In the genomic region with DNA sequence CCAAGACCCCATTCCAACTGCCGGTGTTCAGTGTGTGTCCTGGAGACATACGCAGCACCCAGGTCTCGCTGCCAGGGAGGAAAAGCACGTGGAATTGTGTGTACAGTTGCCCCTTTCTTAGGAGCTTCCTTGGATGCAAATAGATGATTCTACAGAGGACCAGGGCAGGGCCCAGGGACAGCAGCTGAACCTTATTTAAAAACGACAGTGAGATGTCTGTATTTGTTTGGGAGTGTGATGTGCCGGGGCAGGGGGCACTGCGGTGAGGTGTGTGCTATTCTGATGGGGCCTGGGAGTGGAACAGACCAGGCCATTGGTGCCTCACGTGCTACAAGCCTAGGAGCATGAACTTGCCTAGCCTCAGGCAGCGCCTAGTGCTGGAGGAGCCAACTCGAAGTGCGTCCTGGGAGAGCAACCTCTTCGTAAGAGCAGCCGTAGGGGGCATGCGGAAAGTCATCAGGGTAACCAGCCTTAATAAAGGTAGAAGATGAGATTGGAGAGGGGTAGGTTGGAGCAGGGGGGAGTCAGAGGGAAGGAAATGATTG, we compare ENCODE assay signal across 15 cellular contexts.
DNase-seq lines count a peak whose midpoint lies in the region; ATAC-seq and TF ChIP-seq lines count a peak whose summit lies in the region.
"Had no signal": no experiment of that assay in that cellular context is flagged by ENCODE, and none has a peak within 500 bp of the region (broad histone marks: within the 10 kb centered on the region; RNA-seq: fewer than 3 reads in every experiment).

No MANE protein-coding gene starts in this region.

- CTCF ChIA-PET in activated CD8-positive, alpha-beta memory T cell treated with anti-CD3 and anti-CD28 coated beads, Interleukin-2, amount 10 ng/mL, durations not matched to agents 7 days and 5 days (lab: Charles Lee), result no interaction called here
- CTCF ChIA-PET in WTC11 (lab: Charles Lee), result no interaction called here

- no peaks in the 10 kb centered on the region for H3K9me3 ChIP-seq in vagina
- H3K9me3 ChIP-seq: BLaER1 had no signal

- H3K9me3 Mint-ChIP-seq in activated CD8-positive, alpha-beta memory T cell treated with anti-CD3 and anti-CD28 coated beads, Interleukin-2, amount 10 ng/mL, durations not matched to agents 7 days and 5 days (ENCODE audit: low read depth), result no peaks in the 10 kb centered on the region
- H3K9me3 Mint-ChIP-seq in WTC11, result 0 out of 2 replicates have a peak, but pooled peaks cover 8% of the 10 kb centered on the region

- H3K27me3 ChIP-seq in vagina, result no peaks in the 10 kb centered on the region
- H3K27me3 ChIP-seq: BLaER1 had no signal

- no peak overlapping the region for H3K27ac ChIP-seq in vagina
- H3K27ac ChIP-seq: BLaER1, GM23248 had no signal

- H3K4me3 Mint-ChIP-seq in activated CD8-positive, alpha-beta memory T cell treated with anti-CD3 and anti-CD28 coated beads, Interleukin-2, amount 10 ng/mL, durations not matched to agents 7 days and 5 days, result no peak overlapping the region
- H3K4me3 Mint-ChIP-seq in WTC11, result no peak overlapping the region
- H3K4me3 Mint-ChIP-seq: CD4-positive, CD25-positive, alpha-beta regulatory T cell had no signal

- no peaks in the 10 kb centered on the region for H3K4me1 ChIP-seq in vagina
- H3K4me1 ChIP-seq: BLaER1 had no signal

- no peaks in the 10 kb centered on the region for H3K27me3 Mint-ChIP-seq in activated CD8-positive, alpha-beta memory T cell treated with anti-CD3 and anti-CD28 coated beads, Interleukin-2, amount 10 ng/mL, durations not matched to agents 7 days and 5 days
- H3K27me3 Mint-ChIP-seq in WTC11 (ENCODE audit: low read depth), result peaks cover 3% of the 10 kb centered on the region; the same call in 1 of the 2 replicates

- TF ChIP-seq POLR2A in vagina (IDR thresholded peaks at IDR 0.05), result no peak

- no peaks in the 10 kb centered on the region for H3K36me3 ChIP-seq in vagina
- H3K36me3 ChIP-seq: BLaER1 had no signal

- H3K4me1 Mint-ChIP-seq in activated CD8-positive, alpha-beta memory T cell treated with anti-CD3 and anti-CD28 coated beads, Interleukin-2, amount 10 ng/mL, durations not matched to agents 7 days and 5 days, result no peaks in the 10 kb centered on the region
- peaks cover 4% of the 10 kb centered on the region; the same call in 1 of the 2 replicates for H3K4me1 Mint-ChIP-seq in WTC11
- H3K4me1 Mint-ChIP-seq: CD4-positive, CD25-positive, alpha-beta regulatory T cell had no signal

- H3K4me3 ChIP-seq in vagina, result no peak overlapping the region
- H3K4me3 ChIP-seq: BLaER1, GM23248 had no signal

- ATAC-seq in activated CD8-positive, alpha-beta memory T cell treated with anti-CD3 and anti-CD28 coated beads, Interleukin-2, amount 10 ng/mL, durations not matched to agents 7 days and 5 days, result no peak
- ATAC-seq in WTC11 (peak; percentile 57; the same call in 1 of the 2 replicates), GM19463 (IDR thresholded peaks at IDR 0.05; ENCODE audit: unreplicated experiment) (no peak)
- ATAC-seq: HepG2 had no signal

- no peaks in the 10 kb centered on the region for H3K36me3 Mint-ChIP-seq in activated CD8-positive, alpha-beta memory T cell treated with anti-CD3 and anti-CD28 coated beads, Interleukin-2, amount 10 ng/mL, durations not matched to agents 7 days and 5 days
- no peaks in the 10 kb centered on the region for H3K36me3 Mint-ChIP-seq in WTC11
- H3K36me3 Mint-ChIP-seq: CD4-positive, CD25-positive, alpha-beta regulatory T cell had no signal

- POLR2A ChIA-PET in WTC11 (lab: Charles Lee), result no interaction called here

- intact Hi-C loops in vagina (cut with DNase I), result no loop called here

- no peak overlapping the region for H3K27ac Mint-ChIP-seq in activated CD8-positive, alpha-beta memory T cell treated with anti-CD3 and anti-CD28 coated beads, Interleukin-2, amount 10 ng/mL, durations not matched to agents 7 days and 5 days
- H3K27ac Mint-ChIP-seq in WTC11, result no peak overlapping the region
- H3K27ac Mint-ChIP-seq: CD4-positive, CD25-positive, alpha-beta regulatory T cell had no signal

- peak; percentile 27 for DNase-seq in activated CD8-positive, alpha-beta memory T cell treated with anti-CD3 and anti-CD28 coated beads, Interleukin-2, amount 10 ng/mL, durations not matched to agents 7 days and 5 days
- DNase-seq in activated CD8-positive, alpha-beta memory T cell treated with anti-CD3 and anti-CD28 coated beads, Interleukin-2, amount 50 U/mL, for 4 hours, result no peak
- DNase-seq in WTC11 (ENCODE audit: low spot score), result no peak
- DNase-seq in islet precursor cell, result peak; percentile 44
- peak; percentile 49 to 84 for DNase-seq in vagina (ENCODE audit: extremely low spot score in 2 of 2)
- no peak for DNase-seq in CD1c-positive myeloid dendritic cell (ENCODE audit: extremely low spot score)
- DNase-seq: 8988T; AML-193; CD4-positive, CD25-positive, alpha-beta regulatory T cell; DMS53; GM23248; H7 had no signal

- TF ChIP-seq CTCF in WTC11 (IDR thresholded peaks at IDR 0.05) (no peak), vagina (IDR thresholded peaks at IDR 0.05) (no peak)

TF ChIP-seq in WTC11, 78 proteins besides CTCF, POLR2A, EP300 and RAD21:
- no peak for TF ChIP-seq SP1 (CRISPR knock-in tag; conservative IDR thresholded peaks at IDR 0.05)
- TF ChIP-seq, protein P1, sequence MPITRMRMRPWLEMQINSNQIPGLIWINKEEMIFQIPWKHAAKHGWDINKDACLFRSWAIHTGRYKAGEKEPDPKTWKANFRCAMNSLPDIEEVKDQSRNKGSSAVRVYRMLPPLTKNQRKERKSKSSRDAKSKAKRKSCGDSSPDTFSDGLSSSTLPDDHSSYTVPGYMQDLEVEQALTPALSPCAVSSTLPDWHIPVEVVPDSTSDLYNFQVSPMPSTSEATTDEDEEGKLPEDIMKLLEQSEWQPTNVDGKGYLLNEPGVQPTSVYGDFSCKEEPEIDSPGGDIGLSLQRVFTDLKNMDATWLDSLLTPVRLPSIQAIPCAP (CRISPR knock-in tag; IDR thresholded peaks at IDR 0.05), result no peak
- no peak for TF ChIP-seq IRF2 (CRISPR knock-in tag; IDR thresholded peaks at IDR 0.05; ENCODE audit: borderline replicate concordance, low read depth)
- TF ChIP-seq MYBL2 (CRISPR knock-in tag; IDR thresholded peaks at IDR 0.05), result no peak
- no peak for TF ChIP-seq EMX1 (CRISPR knock-in tag; IDR thresholded peaks at IDR 0.05)
- TF ChIP-seq FOXP1 (CRISPR knock-in tag; IDR thresholded peaks at IDR 0.05; ENCODE audit: borderline replicate concordance), result no peak
- TF ChIP-seq SMAD3 (CRISPR knock-in tag; IDR thresholded peaks at IDR 0.05; ENCODE audit: borderline replicate concordance), result no peak
- no peak for TF ChIP-seq NR1H2 (CRISPR knock-in tag; IDR thresholded peaks at IDR 0.05)
- TF ChIP-seq, protein P2, sequence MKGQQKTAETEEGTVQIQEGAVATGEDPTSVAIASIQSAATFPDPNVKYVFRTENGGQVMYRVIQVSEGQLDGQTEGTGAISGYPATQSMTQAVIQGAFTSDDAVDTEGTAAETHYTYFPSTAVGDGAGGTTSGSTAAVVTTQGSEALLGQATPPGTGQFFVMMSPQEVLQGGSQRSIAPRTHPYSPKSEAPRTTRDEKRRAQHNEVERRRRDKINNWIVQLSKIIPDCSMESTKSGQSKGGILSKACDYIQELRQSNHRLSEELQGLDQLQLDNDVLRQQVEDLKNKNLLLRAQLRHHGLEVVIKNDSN (CRISPR knock-in tag; IDR thresholded peaks at IDR 0.05), result no peak
- no peak for TF ChIP-seq FOXK1 (CRISPR knock-in tag; IDR thresholded peaks at IDR 0.05)
- TF ChIP-seq MXD4 (CRISPR knock-in tag; IDR thresholded peaks at IDR 0.05; ENCODE audit: borderline replicate concordance), result no peak
- TF ChIP-seq NFE2L1 (CRISPR knock-in tag; IDR thresholded peaks at IDR 0.05), result no peak
- no peak for TF ChIP-seq PRRX2 (CRISPR knock-in tag; IDR thresholded peaks at IDR 0.05)
- TF ChIP-seq, protein P3, sequence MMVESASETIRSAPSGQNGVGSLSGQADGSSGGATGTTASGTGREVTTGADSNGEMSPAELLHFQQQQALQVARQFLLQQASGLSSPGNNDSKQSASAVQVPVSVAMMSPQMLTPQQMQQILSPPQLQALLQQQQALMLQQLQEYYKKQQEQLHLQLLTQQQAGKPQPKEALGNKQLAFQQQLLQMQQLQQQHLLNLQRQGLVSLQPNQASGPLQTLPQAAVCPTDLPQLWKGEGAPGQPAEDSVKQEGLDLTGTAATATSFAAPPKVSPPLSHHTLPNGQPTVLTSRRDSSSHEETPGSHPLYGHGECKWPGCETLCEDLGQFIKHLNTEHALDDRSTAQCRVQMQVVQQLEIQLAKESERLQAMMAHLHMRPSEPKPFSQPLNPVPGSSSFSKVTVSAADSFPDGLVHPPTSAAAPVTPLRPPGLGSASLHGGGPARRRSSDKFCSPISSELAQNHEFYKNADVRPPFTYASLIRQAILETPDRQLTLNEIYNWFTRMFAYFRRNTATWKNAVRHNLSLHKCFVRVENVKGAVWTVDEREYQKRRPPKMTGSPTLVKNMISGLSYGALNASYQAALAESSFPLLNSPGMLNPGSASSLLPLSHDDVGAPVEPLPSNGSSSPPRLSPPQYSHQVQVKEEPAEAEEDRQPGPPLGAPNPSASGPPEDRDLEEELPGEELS (CRISPR knock-in tag; IDR thresholded peaks at IDR 0.05), result no peak

Comparison
In these comparisons a context has a peak if more than half of its experiments do, and no peak if none do; other contexts are left out.
1. DNase-seq: peak in activated CD8-positive, alpha-beta memory T cell treated with anti-CD3 and anti-CD28 coated beads, Interleukin-2, amount 10 ng/mL, durations not matched to agents 7 days and 5 days (single experiment), islet precursor cell (single experiment) and vagina (2 of 2); none in activated CD8-positive, alpha-beta memory T cell treated with anti-CD3 and anti-CD28 coated beads, Interleukin-2, amount 50 U/mL, for 4 hours (single experiment), WTC11 (single experiment) and CD1c-positive myeloid dendritic cell (single experiment).